ENCODE assay signal across 8 cellular contexts in the genomic region with DNA sequence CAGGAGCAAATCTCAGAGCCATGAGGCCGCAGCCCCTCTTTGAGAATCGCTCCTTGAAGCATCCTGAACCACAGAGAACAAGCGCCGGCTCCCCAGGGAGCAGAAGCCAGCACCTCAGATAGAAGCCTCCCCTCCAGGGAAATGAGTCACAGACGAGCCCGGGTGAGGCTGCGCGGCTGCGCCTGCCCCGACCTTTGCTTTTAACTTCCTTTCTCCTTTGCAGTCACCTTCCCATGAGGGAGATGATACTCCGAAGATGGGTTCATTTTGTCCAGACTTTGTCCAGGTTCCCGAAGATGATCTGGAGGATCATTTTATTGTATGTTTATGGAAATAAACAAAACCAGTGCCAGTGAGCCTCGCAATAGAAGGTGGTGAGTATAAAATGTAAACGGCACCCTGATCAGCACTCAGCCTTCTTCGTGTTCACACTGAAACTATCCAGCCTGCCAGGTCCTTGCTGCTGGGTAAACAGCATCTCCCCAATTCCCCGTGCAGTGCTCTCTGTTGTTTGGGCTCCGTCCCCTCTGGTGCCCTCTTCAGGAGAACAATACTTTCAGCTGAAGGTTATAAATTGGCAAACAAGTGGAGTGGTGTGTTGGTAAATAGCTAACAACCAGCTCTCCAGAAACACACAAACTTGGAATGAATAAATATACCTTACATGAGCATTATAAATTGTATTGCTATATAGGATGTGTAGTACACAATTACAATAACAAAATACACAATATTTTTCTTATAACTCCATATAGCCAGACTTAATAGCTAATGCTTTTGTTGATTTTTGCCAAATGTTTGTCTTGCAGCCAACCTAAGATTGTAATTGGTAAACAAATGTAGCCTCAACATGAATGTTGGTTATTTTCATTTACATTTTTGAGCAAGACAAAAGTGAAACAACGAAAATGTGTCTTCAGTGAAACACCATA. TPM values are rescaled to one million over a fixed set of nuclear protein-coding genes. Genes with fewer than 3 reads are reported as not detected.
DNase-seq lines count a peak whose midpoint lies in the region; ATAC-seq and TF ChIP-seq lines count a peak whose summit lies in the region.

No MANE protein-coding gene starts in this region.

- CTCF ChIA-PET in Caco-2 (lab: Charles Lee) = interaction anchor here (0.6 to 1.6 kb wide), 7 partner anchors 22 to 304 kb away, joined by 3 to 13 read pairs (median 4); no protein-coding TSS in a partner anchor
- CTCF ChIA-PET in activated CD8-positive, alpha-beta T cell treated with anti-CD3 and anti-CD28 coated beads, Interleukin-2, amount 10 ng/mL, durations not matched to agents 7 days and 5 days (lab: Charles Lee) = interaction anchor here (0.6 to 2.2 kb wide), 18 partner anchors 8 to 304 kb away, joined by 3 to 46 read pairs (median 4); no protein-coding TSS in a partner anchor

- no peaks in the 10 kb centered on the region for H3K36me3 ChIP-seq in Caco-2 (ENCODE audit: control insufficient read depth, insufficient read depth, low read length)
- no peaks in the 10 kb centered on the region for H3K36me3 ChIP-seq in mucosa of stomach (ENCODE audit: control insufficient read depth, insufficient read depth, low read length)
- no peaks in the 10 kb centered on the region for H3K36me3 ChIP-seq in stomach smooth muscle (ENCODE audit: control insufficient read depth in 2 of 2, insufficient read depth in 2 of 2, low read length in 2 of 2)

- H3K27ac ChIP-seq in stomach smooth muscle (ENCODE audit: low read length) = no peak overlapping the region

- BruUV-seq in Caco-2 (replicated peaks; lab: Mats Ljungman, UMichigan) = no TSS peak

- H3K27ac Mint-ChIP-seq in Caco-2 (ENCODE audit: unreplicated experiment) = no peak overlapping the region
- peak overlapping the region; percentile 80 for H3K27ac Mint-ChIP-seq in activated CD8-positive, alpha-beta T cell treated with anti-CD3 and anti-CD28 coated beads, Interleukin-2, amount 10 ng/mL, durations not matched to agents 7 days and 5 days

- ATAC-seq in GM19397 (IDR thresholded peaks at IDR 0.05; ENCODE audit: unreplicated experiment) (peak; percentile 72), HG03469 (IDR thresholded peaks at IDR 0.05; ENCODE audit: unreplicated experiment) (peak; percentile 65)
- peak; percentile 89 for ATAC-seq in activated CD8-positive, alpha-beta T cell treated with anti-CD3 and anti-CD28 coated beads, Interleukin-2, amount 10 ng/mL, durations not matched to agents 7 days and 5 days

- peaks cover 41% of the 10 kb centered on the region for H3K36me3 Mint-ChIP-seq in Caco-2 (ENCODE audit: insufficient read depth, unreplicated experiment)
- H3K36me3 Mint-ChIP-seq in activated CD8-positive, alpha-beta T cell treated with anti-CD3 and anti-CD28 coated beads, Interleukin-2, amount 10 ng/mL, durations not matched to agents 7 days and 5 days (ENCODE audit: low read depth) = no peaks in the 10 kb centered on the region

- H3K9ac ChIP-seq in mucosa of stomach (ENCODE audit: low read length) (peak overlapping the region; percentile 45), stomach smooth muscle (ENCODE audit: low read length in 2 of 2) (peak overlapping the region in 1 of 2 donors; percentile 6)

- DNase-seq in Caco-2 (peak; percentile 70 to 73), NCI-H748 (lab: John Stamatoyannopoulos, UW; ENCODE audit: unreplicated experiment) (peak; percentile 82), epidermal melanocyte (ENCODE audit: insufficient read length, low spot score) (peak; percentile 50)
- peak; percentile 76 for DNase-seq in activated CD8-positive, alpha-beta T cell treated with anti-CD3 and anti-CD28 coated beads, Interleukin-2, amount 10 ng/mL, durations not matched to agents 7 days and 5 days

- H3K27me3 Mint-ChIP-seq in Caco-2 (ENCODE audit: insufficient read depth, unreplicated experiment) = no peaks in the 10 kb centered on the region
- H3K27me3 Mint-ChIP-seq in activated CD8-positive, alpha-beta T cell treated with anti-CD3 and anti-CD28 coated beads, Interleukin-2, amount 10 ng/mL, durations not matched to agents 7 days and 5 days (ENCODE audit: low read depth) = peaks cover 20% of the 10 kb centered on the region

- H3K9me3 Mint-ChIP-seq in Caco-2 (ENCODE audit: unreplicated experiment) = peaks cover 2% of the 10 kb centered on the region
- H3K9me3 Mint-ChIP-seq in activated CD8-positive, alpha-beta T cell treated with anti-CD3 and anti-CD28 coated beads, Interleukin-2, amount 10 ng/mL, durations not matched to agents 7 days and 5 days (ENCODE audit: insufficient read depth) = no peaks in the 10 kb centered on the region

- peak overlapping the region; percentile 73 for H3K4me3 Mint-ChIP-seq in Caco-2 (ENCODE audit: unreplicated experiment)
- peak overlapping the region; percentile 80 for H3K4me3 Mint-ChIP-seq in activated CD8-positive, alpha-beta T cell treated with anti-CD3 and anti-CD28 coated beads, Interleukin-2, amount 10 ng/mL, durations not matched to agents 7 days and 5 days

- H3K9me3 ChIP-seq in Caco-2 (no peaks in the 10 kb centered on the region), mucosa of stomach (ENCODE audit: control insufficient read depth, low read length) (no peaks in the 10 kb centered on the region), stomach smooth muscle (ENCODE audit: control insufficient read depth in 2 of 2, low read length in 2 of 2) (no peaks in the 10 kb centered on the region)

- H3K4me1 ChIP-seq in Caco-2 (no peaks in the 10 kb centered on the region), mucosa of stomach (ENCODE audit: control insufficient read depth, insufficient read depth, low read length) (peaks cover 5% of the 10 kb centered on the region), stomach smooth muscle (ENCODE audit: control insufficient read depth, insufficient read depth, low read length) (peaks cover 3% of the 10 kb centered on the region)

- POLR2A ChIA-PET in Caco-2 (lab: Charles Lee) = no interaction called here
- POLR2A ChIA-PET in activated CD8-positive, alpha-beta T cell treated with anti-CD3 and anti-CD28 coated beads, Interleukin-2, amount 10 ng/mL, durations not matched to agents 7 days and 5 days (lab: Charles Lee) = interaction anchor here (1.0 kb wide), 1 partner anchor 38 kb away, joined by 3 read pairs; no protein-coding TSS in a partner anchor

- H3K4me1 Mint-ChIP-seq in Caco-2 (ENCODE audit: low read depth, unreplicated experiment) = peaks cover 6% of the 10 kb centered on the region
- H3K4me1 Mint-ChIP-seq in activated CD8-positive, alpha-beta T cell treated with anti-CD3 and anti-CD28 coated beads, Interleukin-2, amount 10 ng/mL, durations not matched to agents 7 days and 5 days (ENCODE audit: low read depth) = peaks cover 48% of the 10 kb centered on the region

- H3K4me3 ChIP-seq in Caco-2 (ENCODE audit: low read depth, low read length) (peak overlapping the region; percentile 11), mucosa of stomach (ENCODE audit: low read length) (peak overlapping the region; percentile 15), stomach smooth muscle (ENCODE audit: low read length in 2 of 2) (peak overlapping the region; percentile 53 to 55)

- intact Hi-C loops in Caco-2 (cut with micrococcal nuclease; ENCODE audit: unreplicated experiment) = loop anchor here (1.0 to 5.0 kb wide), 3 partner anchors 66 to 304 kb away; no protein-coding TSS in a partner anchor

- H3K27me3 ChIP-seq in Caco-2 (replicated peaks; ENCODE audit: control insufficient read depth, insufficient read depth, low read length) (no peaks in the 10 kb centered on the region), mucosa of stomach (ENCODE audit: control insufficient read depth, insufficient read depth, low read length) (peaks cover 22% of the 10 kb centered on the region), stomach smooth muscle (ENCODE audit: control insufficient read depth in 1 of 2, insufficient read depth in 2 of 2, low read length in 2 of 2) (peaks cover 18 to 19% of the 10 kb centered on the region in 2 donors)

- peak in 1 of 2 experiments; percentile 68 for TF ChIP-seq CTCF in Caco-2 (IDR thresholded peaks at IDR 0.05; ENCODE audit: insufficient read depth in 1 of 2, low read depth in 1 of 2, low read length in 1 of 2, severe bottlenecking in 1 of 2, unreplicated experiment in 1 of 2)

RNA-seq across cellular contexts. Expression of a gene that starts 41.4 kb away (rescaled TPM):
- total RNA-seq in Caco-2 (2022) = 25.7 and 26.7 TPM in 2 replicates
- 10 to 100 TPM; 15.0 to 15.2 TPM for total RNA-seq in activated CD8-positive, alpha-beta T cell treated with anti-CD3 and anti-CD28 coated beads, Interleukin-2, amount 10 ng/mL, durations not matched to agents 7 days and 5 days
